Comparison of ENCODE assay signal across 10 cellular contexts in the genomic region with DNA sequence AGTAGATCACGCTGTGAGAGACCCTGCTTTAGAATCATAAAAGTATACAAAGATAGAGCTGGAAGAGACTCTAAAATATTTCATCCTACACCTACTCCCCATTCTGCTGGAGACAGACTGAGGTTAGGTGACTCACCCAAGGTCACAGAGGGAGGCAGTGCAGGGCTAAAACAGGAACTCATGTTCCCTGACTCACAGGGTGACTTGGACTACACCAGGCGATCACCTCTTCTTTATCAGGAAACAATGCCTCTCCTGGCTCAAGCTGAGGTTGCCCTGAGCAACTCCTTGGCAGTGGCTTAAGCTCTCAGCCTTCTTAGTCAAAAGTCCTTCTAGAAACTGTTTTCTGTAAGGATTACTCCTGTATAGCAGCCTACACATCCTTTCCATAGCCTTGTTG. TPM values are rescaled to one million over a fixed set of nuclear protein-coding genes. Genes with fewer than 3 reads are reported as not detected.
DNase-seq lines count a peak whose midpoint lies in the region; ATAC-seq and TF ChIP-seq lines count a peak whose summit lies in the region.
"Had no signal": no experiment of that assay in that cellular context is flagged by ENCODE, and none has a peak within 500 bp of the region (broad histone marks: within the 10 kb centered on the region; RNA-seq: fewer than 3 reads in every experiment).

No MANE protein-coding gene starts in this region.

- peak overlapping the region; percentile 16 for H3K27ac ChIP-seq in epithelial cell of prostate
- no peak overlapping the region for H3K27ac ChIP-seq in colonic mucosa
- H3K27ac ChIP-seq: 22Rv1 had no signal

- DNase-seq in DMS53 (lab: John Stamatoyannopoulos, UW), result peak; percentile 18
- DNase-seq in DMS53 treated with DMSO at 0.1 percent for 48 hours (lab: John Stamatoyannopoulos, UW; ENCODE audit: unreplicated experiment), result no peak
- DNase-seq in OCI-M1 (lab: John Stamatoyannopoulos, UW), result peak; percentile 76
- DNase-seq in epithelial cell of prostate (ENCODE audit: low read depth, low spot score), result peak; percentile 77
- peak; percentile 85 for DNase-seq in skeletal muscle cell (ENCODE audit: low read depth)
- DNase-seq in colonic mucosa, result no peak
- no peak for DNase-seq in DMS114 treated with DMSO at 0.1 percent for 48 hours (lab: John Stamatoyannopoulos, UW; ENCODE audit: unreplicated experiment)
- DNase-seq: NCI-H2107 had no signal

- intact Hi-C loops in colonic mucosa (cut with DNase I), result no loop called here

- H3K36me3 ChIP-seq in colonic mucosa, result no peaks in the 10 kb centered on the region

- no peak overlapping the region for H3K9ac ChIP-seq in colonic mucosa (ENCODE audit: low read depth in 2 of 2, low read length in 2 of 2)

- no peaks in the 10 kb centered on the region for H3K9me3 ChIP-seq in colonic mucosa

- no peak overlapping the region for H3K4me3 ChIP-seq in skeletal muscle cell (ENCODE audit: low read depth, low read length)
- H3K4me3 ChIP-seq in colonic mucosa, result no peak overlapping the region

- no peak for ATAC-seq in GM19463 (IDR thresholded peaks at IDR 0.05; ENCODE audit: unreplicated experiment)

- H3K27me3 ChIP-seq in colonic mucosa, result no peaks in the 10 kb centered on the region

- H3K4me1 ChIP-seq in colonic mucosa, result no peaks in the 10 kb centered on the region

- TF ChIP-seq CTCF in colonic mucosa (IDR thresholded peaks at IDR 0.05), result no peak

RNA-seq across cellular contexts. Expression of a gene that starts 26.4 kb away (rescaled TPM):
- total RNA-seq in colonic mucosa, result 1 to 10 TPM; 5.3 to 7.3 TPM

Comparison
In these comparisons a context has a peak if more than half of its experiments do, and no peak if none do; other contexts are left out.
1. DNase-seq: peak in DMS53 (single experiment), OCI-M1 (single experiment), epithelial cell of prostate (single experiment) and skeletal muscle cell (single experiment); none in DMS53 treated with DMSO at 0.1 percent for 48 hours (single experiment), colonic mucosa (single experiment) and DMS114 treated with DMSO at 0.1 percent for 48 hours (single experiment).